8 cellular contexts compared by ENCODE assay signal in genomic region chr6:40912158-40912946, GRCh38.
DNase-seq lines count a peak whose midpoint lies in the region; ATAC-seq and TF ChIP-seq lines count a peak whose summit lies in the region.

No MANE protein-coding gene starts in this region.

- TF ChIP-seq POLR2A in upper lobe of left lung (IDR thresholded peaks at IDR 0.05) = no peak

- peak; percentile 43 for DNase-seq in EH (ENCODE audit: low read depth)
- DNase-seq in GM20000 (ENCODE audit: low spot score) = peak; percentile 80
- peak; percentile 94 for DNase-seq in NCI-H748 treated with DMSO at 0.1 percent for 48 hours (lab: John Stamatoyannopoulos, UW)
- peak; percentile 80 for DNase-seq in left kidney (ENCODE audit: low read depth, low spot score)
- DNase-seq in upper lobe of left lung = peak in 1 of 2 donors; percentile 24
- no peak for DNase-seq in cerebellar cortex (ENCODE audit: low spot score)

- no peak overlapping the region for H3K27ac ChIP-seq in upper lobe of left lung

- TF ChIP-seq CTCF in GM20000 (IDR thresholded peaks at IDR 0.05; ENCODE audit: extremely low read depth, missing control alignments) (peak; percentile 39), brain (conservative IDR thresholded peaks at IDR 0.05) (peak; percentile 64 to 69), upper lobe of left lung (IDR thresholded peaks at IDR 0.05) (peak in 3 of 6 experiments; percentile 6 to 35 (median 33))

- H3K9me3 ChIP-seq in upper lobe of left lung = no peaks in the 10 kb centered on the region

- no peak overlapping the region for H3K4me3 ChIP-seq in upper lobe of left lung

- no peak overlapping the region for H3K4me3 Mint-ChIP-seq in brain

- no peak for TF ChIP-seq EP300 in upper lobe of left lung (IDR thresholded peaks at IDR 0.05)

- no peaks in the 10 kb centered on the region for H3K36me3 ChIP-seq in upper lobe of left lung

- H3K27ac Mint-ChIP-seq in brain = no peak overlapping the region

- H3K36me3 Mint-ChIP-seq in brain = no peaks in the 10 kb centered on the region

- ATAC-seq in HG03565 (IDR thresholded peaks at IDR 0.05; ENCODE audit: unreplicated experiment) (peak; percentile 76), upper lobe of left lung (ENCODE audit: low FRiP score in 2 of 2) (peak; percentile 44 to 61)

- no peaks in the 10 kb centered on the region for H3K27me3 ChIP-seq in upper lobe of left lung

- H3K27me3 Mint-ChIP-seq in brain = peaks cover 7% of the 10 kb centered on the region

- 59 to 88% methylated on average over 5 to 9 of the region's 9 CpGs for WGBS in upper lobe of left lung, 2 donors

- H3K9me3 Mint-ChIP-seq in brain = peaks cover 0 to 11% (median 3%) of the 10 kb centered on the region in 5 experiments

- H3K4me1 Mint-ChIP-seq in brain = peaks cover 8% of the 10 kb centered on the region

- H3K4me1 ChIP-seq in upper lobe of left lung = peaks cover 0 to 3% (median 0%) of the 10 kb centered on the region in 4 donors
